In genomic region chr11:119019996-119020395, GRCh38 we compare ENCODE assay signal across 9 cellular contexts. TPM values are rescaled to one million over a fixed set of nuclear protein-coding genes. Genes with fewer than 3 reads are reported as not detected.
A peak's percentile ranks its signal among the peaks of the same experiment; 100 is the strongest.
DNase-seq lines count a peak whose midpoint lies in the region; ATAC-seq and TF ChIP-seq lines count a peak whose summit lies in the region.
"Had no signal": no experiment of that assay in that cellular context is flagged by ENCODE, and none has a peak within 500 bp of the region (broad histone marks: within the 10 kb centered on the region; RNA-seq: fewer than 3 reads in every experiment).

No MANE protein-coding gene starts in this region.

- H3K4me3 Mint-ChIP-seq in dendritic cell treated with granulocyte-macrophage colony-stimulating factor and Interleukin-4, amounts not matched to agents 40 ng/mL and 50 ng/mL, for 4 days: peak overlapping the region; percentile 98
- H3K4me3 Mint-ChIP-seq in neural crest cell: peak overlapping the region; percentile 99

- peaks cover 36% of the 10 kb centered on the region for H3K4me1 Mint-ChIP-seq in dendritic cell treated with granulocyte-macrophage colony-stimulating factor and Interleukin-4, amounts not matched to agents 40 ng/mL and 50 ng/mL, for 4 days (ENCODE audit: low read depth)
- peaks cover 49% of the 10 kb centered on the region for H3K4me1 Mint-ChIP-seq in neural crest cell

- H3K36me3 ChIP-seq in KOPT-K1 (ENCODE audit: insufficient read depth, low read length): peaks cover 76% of the 10 kb centered on the region

- peak overlapping the region; percentile 4; the same call in 1 of the 2 replicates for H3K27ac ChIP-seq in C4-2B
- H3K27ac ChIP-seq in KOPT-K1 (ENCODE audit: low read depth, low read length, poor library complexity, severe bottlenecking): peak overlapping the region; percentile 95

- no peaks in the 10 kb centered on the region for H3K27me3 Mint-ChIP-seq in dendritic cell treated with granulocyte-macrophage colony-stimulating factor and Interleukin-4, amounts not matched to agents 40 ng/mL and 50 ng/mL, for 4 days
- H3K27me3 Mint-ChIP-seq in neural crest cell (ENCODE audit: low read depth): no peaks in the 10 kb centered on the region

- H3K27ac Mint-ChIP-seq in dendritic cell treated with granulocyte-macrophage colony-stimulating factor and Interleukin-4, amounts not matched to agents 40 ng/mL and 50 ng/mL, for 4 days: peak overlapping the region; percentile 99
- H3K27ac Mint-ChIP-seq in neural crest cell (ENCODE audit: unreplicated experiment): no peak overlapping the region

- no peaks in the 10 kb centered on the region for H3K9me3 Mint-ChIP-seq in dendritic cell treated with granulocyte-macrophage colony-stimulating factor and Interleukin-4, amounts not matched to agents 40 ng/mL and 50 ng/mL, for 4 days
- no peaks in the 10 kb centered on the region for H3K9me3 Mint-ChIP-seq in neural crest cell

- H3K36me3 Mint-ChIP-seq in dendritic cell treated with granulocyte-macrophage colony-stimulating factor and Interleukin-4, amounts not matched to agents 40 ng/mL and 50 ng/mL, for 4 days (ENCODE audit: low read depth): peaks cover 93% of the 10 kb centered on the region
- peaks cover 23% of the 10 kb centered on the region for H3K36me3 Mint-ChIP-seq in neural crest cell (ENCODE audit: low read depth)

- intact Hi-C loops in dendritic cell treated with granulocyte-macrophage colony-stimulating factor and Interleukin-4, amounts not matched to agents 40 ng/mL and 50 ng/mL, for 4 days (cut with micrococcal nuclease): loop anchor here (2.0 kb wide), 1 partner anchor 83 kb away; no protein-coding TSS in a partner anchor

- DNase-seq in neural crest cell (ENCODE audit: low read depth, low spot score): no peak
- no peak for DNase-seq in NCI-H510A (lab: John Stamatoyannopoulos, UW)
- no peak for DNase-seq in amniotic stem cell (lab: John Stamatoyannopoulos, UW)
- DNase-seq in cortex of kidney (lab: John Stamatoyannopoulos, UW): no peak
- DNase-seq: activated CD4-positive, alpha-beta T cell treated with anti-CD3 and anti-CD28 coated beads, Interleukin-2, amount 50 U/mL, for 1 hour had no signal

- TF ChIP-seq CTCF in C4-2B (conservative IDR thresholded peaks at IDR 0.05) (no peak), neural crest cell (conservative IDR thresholded peaks at IDR 0.05) (no peak)

- H3K9me3 ChIP-seq in KOPT-K1 (ENCODE audit: insufficient read depth, low read length, poor library complexity, severe bottlenecking): peaks cover 6% of the 10 kb centered on the region

- ATAC-seq in HG03108 (IDR thresholded peaks at IDR 0.05; ENCODE audit: unreplicated experiment): no peak

RNA-seq across cellular contexts. Expression of gene TRAPPC4, which starts 1.4 kb away (rescaled TPM):
- 88.1 and 90.1 TPM in 2 replicates for total RNA-seq in neural crest cell

RNA-seq across cellular contexts. Expression of gene RPS25, which starts 1.9 kb away (rescaled TPM):
- total RNA-seq in neural crest cell: 1,203 and 1,208 TPM in 2 replicates

RNA-seq across cellular contexts. Expression of gene SLC37A4, which starts 10.7 kb away (rescaled TPM):
- 50.2 and 50.3 TPM in 2 replicates for total RNA-seq in neural crest cell

RNA-seq across cellular contexts. Expression of gene CENATAC, which starts 22.1 kb away (rescaled TPM):
- 32.5 and 35.1 TPM in 2 replicates for total RNA-seq in neural crest cell

RNA-seq across cellular contexts. Expression of gene HYOU1, which starts 37.0 kb away (rescaled TPM):
- total RNA-seq in neural crest cell: 199 and 204 TPM in 2 replicates
